ENCODE assay signal across 27 cellular contexts in the genomic region with DNA sequence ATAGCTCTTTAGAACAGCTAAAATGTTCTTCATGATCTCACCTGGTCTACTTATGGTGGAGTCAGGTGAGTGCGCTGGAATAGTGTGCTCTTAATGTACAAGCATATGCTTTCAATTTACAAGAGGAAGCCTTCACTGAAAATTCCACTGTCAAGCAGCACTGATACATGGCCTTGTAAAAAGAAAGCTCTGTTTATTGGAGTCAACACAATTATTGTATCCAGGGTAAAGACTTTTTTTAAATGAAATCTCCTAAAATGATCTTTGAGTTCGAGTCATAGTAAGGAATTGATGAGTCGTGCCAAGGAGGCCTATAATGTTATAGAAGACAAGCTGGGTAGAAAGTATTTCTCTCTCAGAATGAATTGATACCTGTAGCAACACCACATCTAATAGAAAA.
DNase-seq lines count a peak whose midpoint lies in the region; ATAC-seq, FAIRE-seq and TF ChIP-seq lines count a peak whose summit lies in the region.
"Had no signal": no experiment of that assay in that cellular context is flagged by ENCODE, and none has a peak within 500 bp of the region (broad histone marks: within the 10 kb centered on the region; RNA-seq: fewer than 3 reads in every experiment).

No MANE protein-coding gene starts in this region.

- no peak for ATAC-seq in GM21423 (IDR thresholded peaks at IDR 0.05; ENCODE audit: unreplicated experiment)
- no peak for ATAC-seq in HG03175 (IDR thresholded peaks at IDR 0.05; ENCODE audit: unreplicated experiment)
- ATAC-seq: activated naive CD8-positive, alpha-beta T cell treated with anti-CD3 and anti-CD28 coated beads, Interleukin-2, amount 50 U/mL, for 24 hours; left ventricle myocardium superior; right lobe of liver had no signal

- TF ChIP-seq CTCF in HFF-Myc (IDR thresholded peaks at IDR 0.05; ENCODE audit: low read depth, low read length, missing control alignments) (no peak), fibroblast of mammary gland (conservative IDR thresholded peaks at IDR 0.05; ENCODE audit: control insufficient read depth, insufficient read depth, low read depth, low read length) (no peak)

- DNase-seq in GM19239 (ENCODE audit: insufficient read length, low spot score) (no peak), HFF-Myc (ENCODE audit: extremely low read depth, low read depth) (peak; percentile 29), fibroblast of mammary gland (ENCODE audit: low read depth) (peak; percentile 18), stromal cell of bone marrow (ENCODE audit: low read depth) (peak; percentile 40), NCI-H146 treated with DMSO at 0.1 percent for 48 hours (lab: John Stamatoyannopoulos, UW; ENCODE audit: unreplicated experiment) (no peak)
- DNase-seq: activated CD4-positive, alpha-beta T cell treated with anti-CD3 and anti-CD28 coated beads, Interleukin-2, amount 10 ng/mL, durations not matched to agents 7 days and 5 days; activated gamma-delta T cell treated with Interleukin-2 at 50 U/mL for 16 hours; activated naive CD8-positive, alpha-beta T cell treated with anti-CD3 and anti-CD28 coated beads, Interleukin-2, amount 50 U/mL, for 24 hours; Calu3; caudate nucleus; erythroblast; head of caudate nucleus; islet precursor cell; left ventricle myocardium superior; naive B cell; NCI-H1048; NCI-H187; right lobe of liver; stimulated activated CD4-positive, alpha-beta T cell treated with anti-CD3 and anti-CD28 coated beads, Interleukin-12 subunit alpha, Interleukin-12 subunit beta, amount 100 ng/mL, for 4 hours; stimulated activated CD4-positive, alpha-beta T cell treated with anti-CD3 and anti-CD28 coated beads, Interleukin-2, amount 100 ng/mL, for 48 hours; T-helper 9 cell; WERI-Rb-1 had no signal

- H3K4me3 ChIP-seq in HFF-Myc (replicated peaks; ENCODE audit: low read depth, low read length) (no peak overlapping the region), fibroblast of mammary gland (ENCODE audit: control insufficient read depth, low read depth, low read length) (no peak overlapping the region)
- H3K4me3 ChIP-seq: HAP-1, right lobe of liver, tibial nerve had no signal

- peak; percentile 47 for FAIRE-seq in GM19239 (lab: Jason Lieb, UNC)
- FAIRE-seq: GM18507 had no signal

Comparison
In these comparisons a context has a peak if more than half of its experiments do, and no peak if none do; other contexts are left out.
1. DNase-seq: peak in HFF-Myc (single experiment), fibroblast of mammary gland (single experiment) and stromal cell of bone marrow (single experiment); none in GM19239 (single experiment) and NCI-H146 treated with DMSO at 0.1 percent for 48 hours (single experiment).